Comparison of ENCODE assay signal across 11 cellular contexts in the genomic region with DNA sequence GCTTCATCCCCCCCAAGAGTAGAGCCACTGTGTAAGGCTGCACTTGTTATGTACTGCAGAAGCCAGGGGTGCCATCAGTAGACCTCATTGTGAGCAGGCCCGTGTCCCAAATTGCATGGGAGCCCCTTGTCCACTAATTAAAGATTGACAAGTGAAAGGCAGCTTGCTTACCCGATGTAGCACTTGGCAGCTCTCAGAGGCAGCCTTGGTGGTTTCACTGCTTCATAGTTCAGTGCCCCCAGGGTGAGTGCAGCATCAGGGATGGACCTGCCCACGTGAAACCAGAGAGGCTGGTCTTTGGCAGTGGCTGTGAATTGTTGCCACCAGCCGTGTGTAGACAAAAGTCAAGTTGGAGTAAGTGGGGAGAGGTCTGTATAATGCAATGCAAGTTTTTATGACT. TPM values are rescaled to one million over a fixed set of nuclear protein-coding genes. Genes with fewer than 3 reads are reported as not detected.
DNase-seq lines count a peak whose midpoint lies in the region; ATAC-seq, FAIRE-seq and TF ChIP-seq lines count a peak whose summit lies in the region.
"Had no signal": no experiment of that assay in that cellular context is flagged by ENCODE, and none has a peak within 500 bp of the region (broad histone marks: within the 10 kb centered on the region; RNA-seq: fewer than 3 reads in every experiment).

No MANE protein-coding gene starts in this region.

- H3K4me1 ChIP-seq in ovary (ENCODE audit: insufficient read depth) = peaks cover 2% of the 10 kb centered on the region

- no peak overlapping the region for H3K27ac ChIP-seq in ovary
- H3K27ac ChIP-seq: C4-2B had no signal

- ATAC-seq in GM21423 (IDR thresholded peaks at IDR 0.05; ENCODE audit: unreplicated experiment) (peak; percentile 84), HG03159 (IDR thresholded peaks at IDR 0.05; ENCODE audit: unreplicated experiment) (peak; percentile 72), esophagus mucosa (peak; percentile 35), left ventricle myocardium superior (no peak)
- ATAC-seq: activated CD8-positive, alpha-beta memory T cell treated with anti-CD3 and anti-CD28 coated beads, Interleukin-2, amount 10 ng/mL, durations not matched to agents 7 days and 5 days had no signal

- no peaks in the 10 kb centered on the region for H3K36me3 ChIP-seq in ovary

- no peaks in the 10 kb centered on the region for H3K27me3 ChIP-seq in ovary

- no peak for TF ChIP-seq EP300 in ovary (IDR thresholded peaks at IDR 0.05)

- no peak overlapping the region for H3K4me3 ChIP-seq in ovary

- TF ChIP-seq CTCF in ovary (IDR thresholded peaks at IDR 0.05) = no peak

- intact Hi-C loops in left ventricle myocardium superior (cut with micrococcal nuclease) (loop anchor here (5.0 kb wide), 1 partner anchor 41 kb away; no protein-coding TSS in a partner anchor), ovary (cut with DNase I) (loop anchor here in 1 of 4 donors (10.0 kb wide), 1 partner anchor 53 kb away; a partner anchor contains a TSS)

- POLR2A ChIA-PET in HEK293T (lab: Yijun Ruan, JAX) = interaction anchor here (1.1 kb wide), 1 partner anchor 55 kb away, joined by 3 read pairs; no protein-coding TSS in a partner anchor

- no peak for DNase-seq in GM12891 (ENCODE audit: insufficient read length, low spot score)
- no peak for DNase-seq in HEK293T (ENCODE audit: extremely low spot score)
- no peak for DNase-seq in left ventricle myocardium superior
- DNase-seq in ovary = no peak
- no peak for DNase-seq in GOT3 (lab: John Stamatoyannopoulos, UW)
- DNase-seq: activated CD8-positive, alpha-beta memory T cell treated with anti-CD3 and anti-CD28 coated beads, Interleukin-2, amount 10 ng/mL, durations not matched to agents 7 days and 5 days; cerebellar nuclear complex had no signal

- H3K9me3 ChIP-seq in ovary = no peaks in the 10 kb centered on the region

- TF ChIP-seq POLR2A in GM12891 (IDR thresholded peaks at IDR 0.05; ENCODE audit: low read depth, low read length) = no peak
- TF ChIP-seq POLR2A in ovary (IDR thresholded peaks at IDR 0.05) = no peak

- FAIRE-seq in GM12891 (lab: Jason Lieb, UNC) = peak; percentile 72

- CTCF ChIA-PET in HEK293T (lab: Yijun Ruan, JAX) = no interaction called here

- WGBS in ovary, 3 donors = 60 to 66% (median 64%) methylated on average over 4 of the region's 4 CpGs

TF ChIP-seq in GM12891, 5 proteins besides CTCF, POLR2A, EP300 and RAD21:
- TF ChIP-seq TAF1 (IDR thresholded peaks at IDR 0.05; ENCODE audit: low read depth, low read length) (no peak), PAX5 (IDR thresholded peaks at IDR 0.05; ENCODE audit: insufficient read depth, low read length, severe bottlenecking) (no peak)

TF ChIP-seq in HEK293T, 16 proteins besides CTCF, POLR2A, EP300 and RAD21:
- TF ChIP-seq FOXK2 (IDR thresholded peaks at IDR 0.05) (no peak), ELF4 (IDR thresholded peaks at IDR 0.05) (no peak), FOXA1 (IDR thresholded peaks at IDR 0.05) (no peak), NFRKB (IDR thresholded peaks at IDR 0.05) (no peak), L3MBTL2 (conservative IDR thresholded peaks at IDR 0.05) (no peak), LEF1 (IDR thresholded peaks at IDR 0.05; ENCODE audit: borderline replicate concordance) (no peak), HDGF (IDR thresholded peaks at IDR 0.05; ENCODE audit: borderline replicate concordance) (no peak), ARNT (IDR thresholded peaks at IDR 0.05) (no peak), ZNF384 (IDR thresholded peaks at IDR 0.05) (no peak), SUZ12 (IDR thresholded peaks at IDR 0.05) (no peak), TARDBP (IDR thresholded peaks at IDR 0.05) (no peak), SP1 (IDR thresholded peaks at IDR 0.05) (no peak), BHLHE40 (IDR thresholded peaks at IDR 0.05; ENCODE audit: borderline replicate concordance) (no peak), FOXM1 (IDR thresholded peaks at IDR 0.05; ENCODE audit: borderline replicate concordance) (no peak), CTBP1 (IDR thresholded peaks at IDR 0.05; ENCODE audit: borderline replicate concordance) (no peak)
- TF ChIP-seq, protein P1, sequence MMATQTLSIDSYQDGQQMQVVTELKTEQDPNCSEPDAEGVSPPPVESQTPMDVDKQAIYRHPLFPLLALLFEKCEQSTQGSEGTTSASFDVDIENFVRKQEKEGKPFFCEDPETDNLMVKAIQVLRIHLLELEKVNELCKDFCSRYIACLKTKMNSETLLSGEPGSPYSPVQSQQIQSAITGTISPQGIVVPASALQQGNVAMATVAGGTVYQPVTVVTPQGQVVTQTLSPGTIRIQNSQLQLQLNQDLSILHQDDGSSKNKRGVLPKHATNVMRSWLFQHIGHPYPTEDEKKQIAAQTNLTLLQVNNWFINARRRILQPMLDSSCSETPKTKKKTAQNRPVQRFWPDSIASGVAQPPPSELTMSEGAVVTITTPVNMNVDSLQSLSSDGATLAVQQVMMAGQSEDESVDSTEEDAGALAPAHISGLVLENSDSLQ (IDR thresholded peaks at IDR 0.05) = no peak

RNA-seq across cellular contexts. Expression of a gene that starts 13.3 kb away (rescaled TPM):
- polyA plus RNA-seq in GM12891 (2012; ENCODE audit: low read depth, missing spikeins) = 74.6 TPM
- total RNA-seq in esophagus mucosa (201 TPM), left ventricle myocardium superior (82.0 TPM), ovary (100 to 1,000 TPM in 6 of 7 donors, 10 to 100 TPM in 1; 85.6 to 155 (median 139) TPM)
- 10 to 100 TPM; 77.3 to 95.5 TPM for polyA plus RNA-seq in ovary

RNA-seq across cellular contexts. Expression of a gene that starts 55.7 kb away (rescaled TPM):
- polyA plus RNA-seq in GM12891 (2012; ENCODE audit: low read depth, missing spikeins) = 47.7 TPM
- 43.1 TPM for total RNA-seq in esophagus mucosa
- 143 TPM for total RNA-seq in left ventricle myocardium superior
- total RNA-seq in ovary = 10 to 100 TPM; 28.7 to 42.5 (median 36.3) TPM
- polyA plus RNA-seq in ovary = 10 to 100 TPM; 28.3 to 30.0 TPM
